In the genomic region with DNA sequence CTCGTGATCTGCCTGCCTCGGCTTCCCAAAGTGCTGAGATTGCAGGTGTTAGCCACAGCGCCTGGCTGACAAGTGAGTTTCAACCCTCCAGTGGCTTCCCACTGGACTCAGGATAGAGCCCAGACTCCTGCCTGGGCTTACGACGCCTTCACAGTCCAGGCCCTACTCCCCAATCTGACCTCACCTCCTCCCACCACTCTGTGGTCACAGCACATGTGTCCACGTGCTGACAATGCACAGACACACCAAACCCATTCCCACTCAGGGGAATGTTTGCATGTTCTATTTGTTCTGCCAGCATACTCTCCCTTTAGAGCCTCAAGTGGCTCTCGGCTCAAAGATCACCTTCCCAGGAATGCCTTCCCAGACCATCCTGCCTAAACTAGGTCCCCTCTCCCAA, we compare ENCODE assay signal across 1 cellular context.
A peak's percentile ranks its signal among the peaks of the same experiment; 100 is the strongest.
TF ChIP-seq lines count a peak whose summit lies in the region.

No MANE protein-coding gene starts in this region.

TF ChIP-seq in K562, 482 proteins besides CTCF, POLR2A, EP300 and RAD21 (continued from another document):
- TF ChIP-seq, protein P1, sequence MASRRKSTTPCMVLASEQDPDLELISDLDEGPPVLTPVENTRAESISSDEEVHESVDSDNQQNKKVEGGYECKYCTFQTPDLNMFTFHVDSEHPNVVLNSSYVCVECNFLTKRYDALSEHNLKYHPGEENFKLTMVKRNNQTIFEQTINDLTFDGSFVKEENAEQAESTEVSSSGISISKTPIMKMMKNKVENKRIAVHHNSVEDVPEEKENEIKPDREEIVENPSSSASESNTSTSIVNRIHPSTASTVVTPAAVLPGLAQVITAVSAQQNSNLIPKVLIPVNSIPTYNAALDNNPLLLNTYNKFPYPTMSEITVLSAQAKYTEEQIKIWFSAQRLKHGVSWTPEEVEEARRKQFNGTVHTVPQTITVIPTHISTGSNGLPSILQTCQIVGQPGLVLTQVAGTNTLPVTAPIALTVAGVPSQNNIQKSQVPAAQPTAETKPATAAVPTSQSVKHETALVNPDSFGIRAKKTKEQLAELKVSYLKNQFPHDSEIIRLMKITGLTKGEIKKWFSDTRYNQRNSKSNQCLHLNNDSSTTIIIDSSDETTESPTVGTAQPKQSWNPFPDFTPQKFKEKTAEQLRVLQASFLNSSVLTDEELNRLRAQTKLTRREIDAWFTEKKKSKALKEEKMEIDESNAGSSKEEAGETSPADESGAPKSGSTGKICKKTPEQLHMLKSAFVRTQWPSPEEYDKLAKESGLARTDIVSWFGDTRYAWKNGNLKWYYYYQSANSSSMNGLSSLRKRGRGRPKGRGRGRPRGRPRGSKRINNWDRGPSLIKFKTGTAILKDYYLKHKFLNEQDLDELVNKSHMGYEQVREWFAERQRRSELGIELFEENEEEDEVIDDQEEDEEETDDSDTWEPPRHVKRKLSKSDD (conservative IDR thresholded peaks at IDR 0.05; ENCODE audit: low read length) = no peak
- TF ChIP-seq ZNF224 (CRISPR knock-in tag; IDR thresholded peaks at IDR 0.05) (no peak), ZNF197 (CRISPR knock-in tag; IDR thresholded peaks at IDR 0.05; ENCODE audit: low read depth) (no peak), PCBP1 (IDR thresholded peaks at IDR 0.05; ENCODE audit: low read depth, low read length, poor library complexity, severe bottlenecking) (no peak), ZBTB17 (CRISPR knock-in tag; IDR thresholded peaks at IDR 0.05) (no peak), KAT2B (IDR thresholded peaks at IDR 0.05; ENCODE audit: low read depth, low read length) (no peak), CHCHD3 (CRISPR knock-in tag; IDR thresholded peaks at IDR 0.05) (no peak), RHOXF2B (CRISPR knock-in tag; conservative IDR thresholded peaks at IDR 0.05) (no peak), RBM34 (IDR thresholded peaks at IDR 0.05; ENCODE audit: borderline replicate concordance, insufficient read depth, low read length) (no peak), GABPA (tag; conservative IDR thresholded peaks at IDR 0.05; ENCODE audit: low read depth) (no peak), ZNF668 (CRISPR knock-in tag; IDR thresholded peaks at IDR 0.05) (no peak), GABPB1 (CRISPR knock-in tag; IDR thresholded peaks at IDR 0.05) (no peak), MTF1 (CRISPR knock-in tag; IDR thresholded peaks at IDR 0.05; ENCODE audit: borderline replicate concordance) (no peak)
- TF ChIP-seq, protein P2, sequence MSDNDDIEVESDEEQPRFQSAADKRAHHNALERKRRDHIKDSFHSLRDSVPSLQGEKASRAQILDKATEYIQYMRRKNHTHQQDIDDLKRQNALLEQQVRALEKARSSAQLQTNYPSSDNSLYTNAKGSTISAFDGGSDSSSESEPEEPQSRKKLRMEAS (CRISPR knock-in tag; IDR thresholded peaks at IDR 0.05) = peak; percentile 89
- TF ChIP-seq, protein P3, sequence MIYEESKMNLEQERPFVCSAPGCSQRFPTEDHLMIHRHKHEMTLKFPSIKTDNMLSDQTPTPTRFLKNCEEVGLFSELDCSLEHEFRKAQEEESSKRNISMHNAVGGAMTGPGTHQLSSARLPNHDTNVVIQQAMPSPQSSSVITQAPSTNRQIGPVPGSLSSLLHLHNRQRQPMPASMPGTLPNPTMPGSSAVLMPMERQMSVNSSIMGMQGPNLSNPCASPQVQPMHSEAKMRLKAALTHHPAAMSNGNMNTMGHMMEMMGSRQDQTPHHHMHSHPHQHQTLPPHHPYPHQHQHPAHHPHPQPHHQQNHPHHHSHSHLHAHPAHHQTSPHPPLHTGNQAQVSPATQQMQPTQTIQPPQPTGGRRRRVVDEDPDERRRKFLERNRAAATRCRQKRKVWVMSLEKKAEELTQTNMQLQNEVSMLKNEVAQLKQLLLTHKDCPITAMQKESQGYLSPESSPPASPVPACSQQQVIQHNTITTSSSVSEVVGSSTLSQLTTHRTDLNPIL (CRISPR knock-in tag; IDR thresholded peaks at IDR 0.05) = no peak
- TF ChIP-seq, protein P4, sequence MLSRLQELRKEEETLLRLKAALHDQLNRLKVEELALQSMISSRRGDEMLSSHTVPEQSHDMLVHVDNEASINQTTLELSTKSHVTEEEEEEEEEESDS (CRISPR knock-in tag; IDR thresholded peaks at IDR 0.05) = no peak
- TF ChIP-seq, protein P5, sequence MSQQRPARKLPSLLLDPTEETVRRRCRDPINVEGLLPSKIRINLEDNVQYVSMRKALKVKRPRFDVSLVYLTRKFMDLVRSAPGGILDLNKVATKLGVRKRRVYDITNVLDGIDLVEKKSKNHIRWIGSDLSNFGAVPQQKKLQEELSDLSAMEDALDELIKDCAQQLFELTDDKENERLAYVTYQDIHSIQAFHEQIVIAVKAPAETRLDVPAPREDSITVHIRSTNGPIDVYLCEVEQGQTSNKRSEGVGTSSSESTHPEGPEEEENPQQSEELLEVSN (IDR thresholded peaks at IDR 0.05; ENCODE audit: borderline replicate concordance in 1 of 2, extremely low read depth in 1 of 2, insufficient read depth in 1 of 2, insufficient read length in 1 of 2, low read depth in 1 of 2, low read length in 1 of 2, poor library complexity in 1 of 2, severe bottlenecking in 1 of 2) = peak in 1 of 2 experiments; percentile 46
- TF ChIP-seq, protein P6, sequence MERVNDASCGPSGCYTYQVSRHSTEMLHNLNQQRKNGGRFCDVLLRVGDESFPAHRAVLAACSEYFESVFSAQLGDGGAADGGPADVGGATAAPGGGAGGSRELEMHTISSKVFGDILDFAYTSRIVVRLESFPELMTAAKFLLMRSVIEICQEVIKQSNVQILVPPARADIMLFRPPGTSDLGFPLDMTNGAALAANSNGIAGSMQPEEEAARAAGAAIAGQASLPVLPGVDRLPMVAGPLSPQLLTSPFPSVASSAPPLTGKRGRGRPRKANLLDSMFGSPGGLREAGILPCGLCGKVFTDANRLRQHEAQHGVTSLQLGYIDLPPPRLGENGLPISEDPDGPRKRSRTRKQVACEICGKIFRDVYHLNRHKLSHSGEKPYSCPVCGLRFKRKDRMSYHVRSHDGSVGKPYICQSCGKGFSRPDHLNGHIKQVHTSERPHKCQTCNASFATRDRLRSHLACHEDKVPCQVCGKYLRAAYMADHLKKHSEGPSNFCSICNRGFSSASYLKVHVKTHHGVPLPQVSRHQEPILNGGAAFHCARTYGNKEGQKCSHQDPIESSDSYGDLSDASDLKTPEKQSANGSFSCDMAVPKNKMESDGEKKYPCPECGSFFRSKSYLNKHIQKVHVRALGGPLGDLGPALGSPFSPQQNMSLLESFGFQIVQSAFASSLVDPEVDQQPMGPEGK (CRISPR knock-in tag; IDR thresholded peaks at IDR 0.05; ENCODE audit: borderline replicate concordance) = no peak
- TF ChIP-seq, protein P7, sequence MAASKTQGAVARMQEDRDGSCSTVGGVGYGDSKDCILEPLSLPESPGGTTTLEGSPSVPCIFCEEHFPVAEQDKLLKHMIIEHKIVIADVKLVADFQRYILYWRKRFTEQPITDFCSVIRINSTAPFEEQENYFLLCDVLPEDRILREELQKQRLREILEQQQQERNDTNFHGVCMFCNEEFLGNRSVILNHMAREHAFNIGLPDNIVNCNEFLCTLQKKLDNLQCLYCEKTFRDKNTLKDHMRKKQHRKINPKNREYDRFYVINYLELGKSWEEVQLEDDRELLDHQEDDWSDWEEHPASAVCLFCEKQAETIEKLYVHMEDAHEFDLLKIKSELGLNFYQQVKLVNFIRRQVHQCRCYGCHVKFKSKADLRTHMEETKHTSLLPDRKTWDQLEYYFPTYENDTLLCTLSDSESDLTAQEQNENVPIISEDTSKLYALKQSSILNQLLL (CRISPR knock-in tag; IDR thresholded peaks at IDR 0.05; ENCODE audit: borderline replicate concordance) = no peak
- TF ChIP-seq, protein P8, sequence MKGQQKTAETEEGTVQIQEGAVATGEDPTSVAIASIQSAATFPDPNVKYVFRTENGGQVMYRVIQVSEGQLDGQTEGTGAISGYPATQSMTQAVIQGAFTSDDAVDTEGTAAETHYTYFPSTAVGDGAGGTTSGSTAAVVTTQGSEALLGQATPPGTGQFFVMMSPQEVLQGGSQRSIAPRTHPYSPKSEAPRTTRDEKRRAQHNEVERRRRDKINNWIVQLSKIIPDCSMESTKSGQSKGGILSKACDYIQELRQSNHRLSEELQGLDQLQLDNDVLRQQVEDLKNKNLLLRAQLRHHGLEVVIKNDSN (CRISPR knock-in tag; IDR thresholded peaks at IDR 0.05) = peak; percentile 50; the same call in 1 of the 2 replicates
